8 cellular contexts compared by ENCODE assay signal in genomic region chr7:33128990-33129805, GRCh38.
DNase-seq lines count a peak whose midpoint lies in the region; ATAC-seq and TF ChIP-seq lines count a peak whose summit lies in the region.

Gene BBS9 (plus strand): TSS chr7:33129564. CDS start chr7:33146253, 16,689 bp downstream.

- peak within 1 kb of the TSS; percentile 72 for H3K27ac ChIP-seq in OCI-LY3 (ENCODE audit: low read length)

- peak within 1 kb of the TSS; percentile 99 for H3K4me3 ChIP-seq in OCI-LY3 (ENCODE audit: low read length)
- H3K4me3 ChIP-seq in epithelial cell of esophagus (ENCODE audit: low read length): peak within 1 kb of the TSS; percentile 76

- ATAC-seq in GM21528 (IDR thresholded peaks at IDR 0.05; ENCODE audit: low FRiP score, unreplicated experiment): peak; percentile 100

- no peaks in the 10 kb centered on the region for H3K79me2 ChIP-seq in OCI-LY3 (ENCODE audit: low read length)

- peak within 1 kb of the TSS; percentile 97 for H2AFZ ChIP-seq in OCI-LY3 (ENCODE audit: low read depth, low read length)

- H3K36me3 ChIP-seq in OCI-LY3 (replicated peaks; ENCODE audit: low read depth, low read length): no peaks in the 10 kb centered on the region

- no peaks in the 10 kb centered on the region for H3K9me3 ChIP-seq in OCI-LY3 (ENCODE audit: insufficient read depth, low read length)

- H4K20me1 ChIP-seq in OCI-LY3 (ENCODE audit: insufficient read depth, low read length): no peaks in the 10 kb centered on the region

- peak within 1 kb of the TSS; percentile 97 for H3K4me2 ChIP-seq in OCI-LY3 (ENCODE audit: low read length)

- DNase-seq in DMS153 (lab: John Stamatoyannopoulos, UW) (peak; percentile 95), HuH-7.5 (ENCODE audit: low spot score) (peak; percentile 92), activated T-cell treated with anti-CD3 and anti-CD28 coated beads for 24 hours (ENCODE audit: low read depth) (peak; percentile 88), epithelial cell of esophagus (ENCODE audit: low read depth) (peak; percentile 95), middle frontal gyrus (ENCODE audit: extremely low spot score, low spot score) (peak; percentile 92)
- peak; percentile 73 to 78 for DNase-seq in stimulated activated CD8-positive, alpha-beta memory T cell treated with anti-CD3 and anti-CD28 coated beads, Interleukin-2, amount 100 ng/mL, for 1 hour (ENCODE audit: low read depth in 2 of 2)

- TF ChIP-seq CTCF in OCI-LY3 (IDR thresholded peaks at IDR 0.05; ENCODE audit: low read depth, low read length): no peak
- TF ChIP-seq CTCF in epithelial cell of esophagus (IDR thresholded peaks at IDR 0.05; ENCODE audit: insufficient read depth, low read depth, low read length, missing control alignments): peak; percentile 2

- H3K27me3 ChIP-seq in OCI-LY3 (ENCODE audit: low read depth, low read length): no peaks in the 10 kb centered on the region

- peaks cover 9% of the 10 kb centered on the region for H3K4me1 ChIP-seq in OCI-LY3 (ENCODE audit: low read length)

- peak within 1 kb of the TSS; percentile 80 for H3K9ac ChIP-seq in OCI-LY3 (ENCODE audit: low read length)

Comparison
In these comparisons a context has a peak if more than half of its experiments do, and no peak if none do; other contexts are left out.
1. Peak in every context shown above with its lines: DNase-seq, ATAC-seq, H3K4me3 ChIP-seq and H3K27ac ChIP-seq.